Comparison of ENCODE assay signal across 8 cellular contexts in the genomic region with DNA sequence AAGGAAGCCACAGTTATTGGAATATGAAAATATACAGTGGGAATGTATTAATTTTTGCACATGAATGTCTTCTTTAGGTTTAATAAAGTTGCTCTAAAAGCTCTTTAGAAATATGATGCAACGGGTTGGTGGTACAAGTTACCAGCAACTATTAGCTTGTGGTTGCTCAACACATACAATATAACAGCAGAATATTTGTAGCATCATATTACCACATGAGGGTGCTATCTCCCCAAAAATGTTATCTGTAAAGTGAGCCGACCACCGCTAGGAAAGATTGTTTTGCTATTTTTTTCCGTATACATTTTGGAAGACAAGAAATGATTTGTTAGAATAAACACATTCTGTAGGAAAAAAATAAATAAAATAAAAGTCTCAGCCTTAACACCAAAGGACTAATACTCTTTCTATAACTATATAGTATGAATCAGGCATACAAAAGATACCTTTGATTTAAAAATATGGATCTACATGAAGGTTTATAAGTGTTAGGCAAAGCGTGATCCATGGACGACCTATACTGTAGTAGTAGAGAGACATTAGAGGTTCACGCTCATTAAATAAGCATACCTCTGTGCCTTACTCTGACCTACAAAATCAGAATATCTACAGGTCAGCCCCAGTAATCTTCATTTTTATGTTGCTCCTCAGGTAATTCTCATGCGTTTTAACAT.
DNase-seq lines count a peak whose midpoint lies in the region; ATAC-seq and TF ChIP-seq lines count a peak whose summit lies in the region.

No MANE protein-coding gene starts in this region.

- TF ChIP-seq CTCF in OCI-LY1 (IDR thresholded peaks at IDR 0.05; ENCODE audit: low read length) (peak; percentile 71), osteoblast (IDR thresholded peaks at IDR 0.05; ENCODE audit: extremely low read depth, low read depth, low read length) (peak; percentile 61), ovary (IDR thresholded peaks at IDR 0.05) (peak in 1 of 3 donors; percentile 20)

- no peak overlapping the region for H3K27ac ChIP-seq in OCI-LY1 (ENCODE audit: low read depth, low read length, poor library complexity, severe bottlenecking)
- H3K27ac ChIP-seq in osteoblast (ENCODE audit: low read depth, low read length) = no peak overlapping the region
- no peak overlapping the region for H3K27ac ChIP-seq in ovary

- peak; percentile 47 for DNase-seq in AG20443 (ENCODE audit: low spot score)
- DNase-seq in HT-29 (ENCODE audit: low spot score) = peak; percentile 77
- peak; percentile 36 for DNase-seq in epidermal melanocyte (ENCODE audit: insufficient read length, low spot score)
- DNase-seq in osteoblast (ENCODE audit: insufficient read length, low spot score, missing footprints) = peak; percentile 18
- no peak for DNase-seq in ovary
- no peak for DNase-seq in activated naive CD4-positive, alpha-beta T cell treated with anti-CD3 and anti-CD28 coated beads, Interleukin-2, amount 50 U/mL, for 16 hours

- no peak overlapping the region for H3K4me2 ChIP-seq in OCI-LY1 (ENCODE audit: low read length)
- peak overlapping the region; percentile 51 for H3K4me2 ChIP-seq in osteoblast (ENCODE audit: insufficient read depth, low read length)

- H3K79me2 ChIP-seq in OCI-LY1 (ENCODE audit: insufficient read depth, low read length) (no peaks in the 10 kb centered on the region), osteoblast (ENCODE audit: insufficient read depth, low read length) (no peaks in the 10 kb centered on the region)

- H3K4me1 ChIP-seq in OCI-LY1 (ENCODE audit: insufficient read depth, low read length, severe bottlenecking) = no peaks in the 10 kb centered on the region
- no peaks in the 10 kb centered on the region for H3K4me1 ChIP-seq in osteoblast (ENCODE audit: insufficient read depth, low read length)
- H3K4me1 ChIP-seq in ovary (ENCODE audit: insufficient read depth) = no peaks in the 10 kb centered on the region

- H3K27me3 ChIP-seq in OCI-LY1 (ENCODE audit: insufficient read depth, low read length) = no peaks in the 10 kb centered on the region
- H3K27me3 ChIP-seq in osteoblast (ENCODE audit: insufficient read depth, low read length) = no peaks in the 10 kb centered on the region
- H3K27me3 ChIP-seq in ovary = no peaks in the 10 kb centered on the region

- H3K4me3 ChIP-seq in OCI-LY1 (ENCODE audit: low read depth, low read length, poor library complexity, severe bottlenecking) (no peak overlapping the region), osteoblast (ENCODE audit: insufficient read depth, low read length) (no peak overlapping the region), ovary (no peak overlapping the region)

- intact Hi-C loops in ovary (cut with DNase I) = no loop called here

- H3K36me3 ChIP-seq in OCI-LY1 (ENCODE audit: insufficient read depth, low read length) = no peaks in the 10 kb centered on the region
- H3K36me3 ChIP-seq in osteoblast (ENCODE audit: insufficient read depth, low read length) = no peaks in the 10 kb centered on the region
- H3K36me3 ChIP-seq in ovary = no peaks in the 10 kb centered on the region

- no peak for TF ChIP-seq EP300 in ovary (IDR thresholded peaks at IDR 0.05)

- no peaks in the 10 kb centered on the region for H4K20me1 ChIP-seq in OCI-LY1 (ENCODE audit: insufficient read depth, low read length)
- no peaks in the 10 kb centered on the region for H4K20me1 ChIP-seq in osteoblast (ENCODE audit: insufficient read depth, low read length)

- H2AFZ ChIP-seq in OCI-LY1 (ENCODE audit: low read length) (no peak overlapping the region), osteoblast (ENCODE audit: low read length) (peak overlapping the region; percentile 36)

- WGBS in ovary, 3 donors = 29 to 35% (median 29%) methylated on average over 8 of the region's 8 CpGs

- no peak overlapping the region for H3K9ac ChIP-seq in OCI-LY1 (ENCODE audit: low read length)

- peak; percentile 80 for ATAC-seq in GM18861 (IDR thresholded peaks at IDR 0.05; ENCODE audit: unreplicated experiment)

- TF ChIP-seq POLR2A in ovary (IDR thresholded peaks at IDR 0.05) = no peak

- H3F3A ChIP-seq in OCI-LY1 (ENCODE audit: insufficient read depth, low read length) = no peaks in the 10 kb centered on the region

- H3K9me2 ChIP-seq in OCI-LY1 (ENCODE audit: low read depth, low read length) = no peaks in the 10 kb centered on the region

- H3K9me3 ChIP-seq in OCI-LY1 (ENCODE audit: low read length) = no peaks in the 10 kb centered on the region
- no peaks in the 10 kb centered on the region for H3K9me3 ChIP-seq in osteoblast (ENCODE audit: low read depth, low read length)
- no peaks in the 10 kb centered on the region for H3K9me3 ChIP-seq in ovary

Comparison
In these comparisons a context has a peak if more than half of its experiments do, and no peak if none do; other contexts are left out.
1. DNase-seq: peak in AG20443 (single experiment), HT-29 (single experiment), epidermal melanocyte (single experiment) and osteoblast (single experiment); none in ovary (0 of 5) and activated naive CD4-positive, alpha-beta T cell treated with anti-CD3 and anti-CD28 coated beads, Interleukin-2, amount 50 U/mL, for 16 hours (single experiment).